ENCODE assay signal across 1 cellular context in the genomic region with DNA sequence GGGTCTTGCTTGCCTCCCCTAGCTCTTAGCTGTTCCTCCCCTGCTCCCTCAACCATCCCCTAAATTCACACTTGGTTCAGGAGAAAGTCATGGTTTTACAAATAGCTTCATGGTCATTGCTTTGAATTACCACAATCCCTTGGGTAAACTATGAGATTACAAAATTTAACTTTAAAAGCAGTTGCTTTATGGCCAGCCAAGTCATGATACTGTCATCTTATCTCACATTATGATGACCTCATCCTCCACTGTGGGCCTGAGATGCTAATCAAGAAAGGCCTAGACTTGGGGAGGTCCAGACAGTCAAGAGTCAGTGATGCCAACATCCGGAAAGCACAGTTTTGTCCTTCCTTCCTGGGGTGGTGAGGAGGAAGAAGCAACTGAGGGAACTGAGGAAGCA.
TF ChIP-seq lines count a peak whose summit lies in the region.

No MANE protein-coding gene starts in this region.

TF ChIP-seq in HEK293, 187 proteins besides CTCF, POLR2A, EP300 and RAD21 (continued from another document):
- TF ChIP-seq, protein P1, sequence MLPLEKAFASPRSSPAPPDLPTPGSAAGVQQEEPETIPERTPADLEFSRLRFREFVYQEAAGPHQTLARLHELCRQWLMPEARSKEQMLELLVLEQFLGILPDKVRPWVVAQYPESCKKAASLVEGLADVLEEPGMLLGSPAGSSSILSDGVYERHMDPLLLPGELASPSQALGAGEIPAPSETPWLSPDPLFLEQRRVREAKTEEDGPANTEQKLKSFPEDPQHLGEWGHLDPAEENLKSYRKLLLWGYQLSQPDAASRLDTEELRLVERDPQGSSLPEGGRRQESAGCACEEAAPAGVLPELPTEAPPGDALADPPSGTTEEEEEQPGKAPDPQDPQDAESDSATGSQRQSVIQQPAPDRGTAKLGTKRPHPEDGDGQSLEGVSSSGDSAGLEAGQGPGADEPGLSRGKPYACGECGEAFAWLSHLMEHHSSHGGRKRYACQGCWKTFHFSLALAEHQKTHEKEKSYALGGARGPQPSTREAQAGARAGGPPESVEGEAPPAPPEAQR (tag by site-specific recombination; IDR thresholded peaks at IDR 0.05) = no peak
